ENCODE assay signal across 8 cellular contexts in genomic region chr6:149749082-149749593, GRCh38. TPM values are rescaled to one million over a fixed set of nuclear protein-coding genes. Genes with fewer than 3 reads are reported as not detected.
DNase-seq lines count a peak whose midpoint lies in the region; ATAC-seq, FAIRE-seq and TF ChIP-seq lines count a peak whose summit lies in the region.
"Not testable (repeated sequence)": the region's sequence is repeated elsewhere in the genome, so short reads cannot be mapped to it uniquely, and the experiment has no call there.

No MANE protein-coding gene starts in this region.

- H3K36me3 ChIP-seq in mesenchymal stem cell (ENCODE audit: control insufficient read depth in 1 of 2, insufficient read depth in 2 of 2, low read depth in 1 of 2, low read length in 2 of 2), result not testable (repeated sequence)

- H3K36me3 Mint-ChIP-seq in T-helper 2 cell treated with Interferon-gamma antibody and Interleukin-4, amounts not matched to agents 5 μg/mL and 100 μg/mL, for 36 hours (ENCODE audit: low read depth), result not testable (repeated sequence)
- peaks cover 27% of the 10 kb centered on the region for H3K36me3 Mint-ChIP-seq in brain

- H3K27ac ChIP-seq in A549 (peak overlapping the region; percentile 93 to 97), mesenchymal stem cell (ENCODE audit: low read length, poor library complexity, severe bottlenecking) (peak overlapping the region; percentile 62)

- H3K14ac ChIP-seq in mesenchymal stem cell (ENCODE audit: low read length in 2 of 2), result peak overlapping the region in 1 of 2 experiments; percentile 83

- peaks cover 36% of the 10 kb centered on the region for H3K4me1 Mint-ChIP-seq in T-helper 2 cell treated with Interferon-gamma antibody and Interleukin-4, amounts not matched to agents 5 μg/mL and 100 μg/mL, for 36 hours (ENCODE audit: low read depth)
- peaks cover 61% of the 10 kb centered on the region for H3K4me1 Mint-ChIP-seq in brain

- H3K23ac ChIP-seq in mesenchymal stem cell (ENCODE audit: low read length in 2 of 2), result not testable (repeated sequence)

- peak overlapping the region; percentile 27 for H2BK120ac ChIP-seq in mesenchymal stem cell (ENCODE audit: low read depth, low read length)

- H3K4ac ChIP-seq in mesenchymal stem cell (ENCODE audit: low read depth in 1 of 2, low read length in 2 of 2), result not testable (repeated sequence)

- ATAC-seq in A549 (peak; percentile 3 to 9; a peak in 4 of 6 replicates), GM19035 (IDR thresholded peaks at IDR 0.05; ENCODE audit: unreplicated experiment) (peak; percentile 2), HG03432 (IDR thresholded peaks at IDR 0.05; ENCODE audit: unreplicated experiment) (peak; percentile 5)

- H2BK15ac ChIP-seq in mesenchymal stem cell (ENCODE audit: low read depth, poor library complexity, severe bottlenecking), result not testable (repeated sequence)

- TF ChIP-seq RAD21 in A549 (conservative IDR thresholded peaks at IDR 0.05 in 1 of 2, IDR thresholded peaks at IDR 0.05 in 1 of 2), result not testable (repeated sequence)

- H2BK5ac ChIP-seq in mesenchymal stem cell (ENCODE audit: low read depth, low read length, poor library complexity, severe bottlenecking), result not testable (repeated sequence)

- TF ChIP-seq EP300 in A549 (IDR thresholded peaks at IDR 0.05), result not testable (repeated sequence)

- TF ChIP-seq CTCF in A549 (IDR thresholded peaks at IDR 0.05); brain (conservative IDR thresholded peaks at IDR 0.05); foreskin fibroblast (IDR thresholded peaks at IDR 0.05; ENCODE audit: low read depth, low read length): not testable (repeated sequence)

- H4K91ac ChIP-seq in mesenchymal stem cell (ENCODE audit: low read length), result peak overlapping the region; percentile 18

- H3K4me3 ChIP-seq in A549 (peak overlapping the region; percentile 97), foreskin fibroblast (ENCODE audit: low read depth in 1 of 2, low read length in 2 of 2) (peak overlapping the region; percentile 95 to 98), mesenchymal stem cell (ENCODE audit: insufficient read depth in 1 of 2, low read depth in 1 of 2, low read length in 2 of 2) (peak overlapping the region; percentile 83 to 88), skeletal muscle cell (ENCODE audit: low read depth, low read length) (peak overlapping the region; percentile 100)

- peak overlapping the region; percentile 82 for H3K27ac Mint-ChIP-seq in T-helper 2 cell treated with Interferon-gamma antibody and Interleukin-4, amounts not matched to agents 5 μg/mL and 100 μg/mL, for 36 hours
- H3K27ac Mint-ChIP-seq in brain, result peak overlapping the region; percentile 50 to 96 (median 90)

- H2AFZ ChIP-seq in mesenchymal stem cell (ENCODE audit: low read depth, low read length), result not testable (repeated sequence)

- no CpG with 5 or more reads among the region's 38 CpGs for WGBS in A549 (ENCODE audit: missing lambda C conversion rate)
- 0% methylated on average over 18 of the region's 38 CpGs for WGBS in mesenchymal stem cell

- peak overlapping the region; percentile 92 for H3K9ac ChIP-seq in mesenchymal stem cell (ENCODE audit: low read length)

- H3K27me3 Mint-ChIP-seq in T-helper 2 cell treated with Interferon-gamma antibody and Interleukin-4, amounts not matched to agents 5 μg/mL and 100 μg/mL, for 36 hours (ENCODE audit: low read depth); brain: not testable (repeated sequence)

- not testable (repeated sequence) for H2AK5ac ChIP-seq in mesenchymal stem cell (ENCODE audit: low read length, severe bottlenecking)

- POLR2A ChIA-PET in A549 (lab: Yijun Ruan, JAX), result interaction anchor here (0.6 to 1.3 kb wide), 4 partner anchors 14 to 183 kb away, joined by 3 to 9 read pairs (median 3); partner anchors contain the start of genes GINM1 and LATS1

- H3K79me1 ChIP-seq in mesenchymal stem cell (replicated peaks; ENCODE audit: low read length, poor library complexity, severe bottlenecking), result not testable (repeated sequence)

- not testable (repeated sequence) for TF ChIP-seq POLR2A in A549 (IDR thresholded peaks at IDR 0.05; ENCODE audit: low read length)

- H3K9me3 ChIP-seq in A549; mesenchymal stem cell (ENCODE audit: control insufficient read depth, low read length): not testable (repeated sequence)

- H3K4me3 Mint-ChIP-seq in T-helper 2 cell treated with Interferon-gamma antibody and Interleukin-4, amounts not matched to agents 5 μg/mL and 100 μg/mL, for 36 hours, result peak overlapping the region; percentile 94
- H3K4me3 Mint-ChIP-seq in brain, result peak overlapping the region; percentile 93 to 99 (median 94)

- H3K18ac ChIP-seq in mesenchymal stem cell (ENCODE audit: low read depth in 1 of 2, low read length in 2 of 2), result peak overlapping the region; percentile 70 to 86

- peaks cover 24% of the 10 kb centered on the region for H3K4me1 ChIP-seq in A549
- H3K4me1 ChIP-seq in mesenchymal stem cell (ENCODE audit: control insufficient read depth, insufficient read depth, low read depth, low read length), result not testable (repeated sequence)

- H3K4me2 ChIP-seq in A549 (peak overlapping the region; percentile 59), mesenchymal stem cell (ENCODE audit: low read length, poor library complexity, severe bottlenecking) (peak overlapping the region; percentile 70)

- CTCF ChIA-PET in A549 (lab: Yijun Ruan, JAX), result not testable (repeated sequence)

- not testable (repeated sequence) for H3K9me3 Mint-ChIP-seq in T-helper 2 cell treated with Interferon-gamma antibody and Interleukin-4, amounts not matched to agents 5 μg/mL and 100 μg/mL, for 36 hours; brain

- H3K27me3 ChIP-seq in mesenchymal stem cell (ENCODE audit: control insufficient read depth in 1 of 2, insufficient read depth in 1 of 2, low read length in 2 of 2), result not testable (repeated sequence)

- not testable (repeated sequence) for FAIRE-seq in A549 (lab: Jason Lieb, UNC)

- H2BK12ac ChIP-seq in mesenchymal stem cell (ENCODE audit: low read length in 2 of 2), result not testable (repeated sequence)

- DNase-seq in A549 (ENCODE audit: low read depth in 1 of 2, low spot score in 1 of 2); T-helper 2 cell treated with Interferon-gamma antibody and Interleukin-4, amounts not matched to agents 5 μg/mL and 100 μg/mL, for 36 hours (ENCODE audit: low spot score); foreskin fibroblast; mesenchymal stem cell; skeletal muscle cell (ENCODE audit: low read depth): not testable (repeated sequence)

- peak overlapping the region; percentile 89 for H4K8ac ChIP-seq in mesenchymal stem cell (ENCODE audit: low read length)

TF ChIP-seq in A549, 52 proteins besides CTCF, POLR2A, EP300 and RAD21:
- TF ChIP-seq FOSL2 (IDR thresholded peaks at IDR 0.05), result not testable (repeated sequence)
- TF ChIP-seq FOSL2 (CRISPR knock-in tag; IDR thresholded peaks at IDR 0.05), result peak; percentile 54
TF ChIP-seq in A549: peak in this region for 1; not testable (repeated sequence) for 51.

RNA-seq across cellular contexts. Expression of gene PCMT1, which starts 0.4 kb away (rescaled TPM):
- polyA plus RNA-seq in A549 (2011; rRNA removed), result 89.5 and 99.3 TPM in 2 replicates
- 111 and 136 TPM in 2 replicates for polyA plus RNA-seq in A549 (2012; cell fraction: cytosol; rRNA removed)
- polyA plus RNA-seq in A549 (2012; cell fraction: nucleus; rRNA removed), result 82.7 and 92.9 TPM in 2 replicates
- polyA plus RNA-seq in A549 (2017; fragmentation: RNase III; extraction: RNeasy Plus Mini Kit Qiagen cat#74134 plus additional on column Dnase treatment), result 86.6 to 92.4 TPM (median 91.0 TPM) in 3 replicates
- 21.9 and 27.9 TPM in 2 replicates for polyA minus RNA-seq in A549 (2011; rRNA and poly(A)+ RNA removed)
- 192 TPM for polyA plus RNA-seq in brain (ENCODE audit: insufficient read depth, low read depth, low replicate concordance)
- 67.4 TPM for polyA plus RNA-seq in mesenchymal stem cell (2013, experiment 1 of 2)
- 64.8 TPM for polyA plus RNA-seq in mesenchymal stem cell (2013, experiment 2 of 2)

RNA-seq across cellular contexts. Expression of gene NUP43, which starts 2.8 kb away (rescaled TPM):
- polyA plus RNA-seq in A549 (2011; rRNA removed) (40.3 and 49.5 TPM in 2 replicates), A549 (2017; fragmentation: RNase III; extraction: RNeasy Plus Mini Kit Qiagen cat#74134 plus additional on column Dnase treatment) (19.2 to 21.3 TPM (median 20.0 TPM) in 3 replicates), brain (ENCODE audit: insufficient read depth, low read depth, low replicate concordance) (17.4 TPM)
- polyA plus RNA-seq in A549 (2012; cell fraction: cytosol; rRNA removed), result 8.1 and 9.3 TPM in 2 replicates
- 6.4 and 12.1 TPM in 2 replicates for polyA plus RNA-seq in A549 (2012; cell fraction: nucleus; rRNA removed)
- polyA minus RNA-seq in A549 (2011; rRNA and poly(A)+ RNA removed), result 70.4 and 76.7 TPM in 2 replicates
- polyA plus RNA-seq in mesenchymal stem cell (2013, experiment 1 of 2), result 10.5 TPM
- 10.8 TPM for polyA plus RNA-seq in mesenchymal stem cell (2013, experiment 2 of 2)

RNA-seq across cellular contexts. Expression of gene LATS1, which starts 31.2 kb away (rescaled TPM):
- 18.5 and 19.8 TPM in 2 replicates for polyA plus RNA-seq in A549 (2011; rRNA removed)
- 4.0 and 4.7 TPM in 2 replicates for polyA plus RNA-seq in A549 (2012; cell fraction: cytosol; rRNA removed)
- polyA plus RNA-seq in A549 (2012; cell fraction: nucleus; rRNA removed), result 2.9 and 3.9 TPM in 2 replicates
- polyA plus RNA-seq in A549 (2017; fragmentation: RNase III; extraction: RNeasy Plus Mini Kit Qiagen cat#74134 plus additional on column Dnase treatment), result 6.1 to 6.6 TPM (median 6.2 TPM) in 3 replicates
- polyA minus RNA-seq in A549 (2011; rRNA and poly(A)+ RNA removed), result 27.2 and 28.4 TPM in 2 replicates
- 12.0 TPM for polyA plus RNA-seq in brain (ENCODE audit: insufficient read depth, low read depth, low replicate concordance)
- polyA plus RNA-seq in mesenchymal stem cell (2013, experiment 1 of 2), result 10.2 TPM
- polyA plus RNA-seq in mesenchymal stem cell (2013, experiment 2 of 2), result 10.0 TPM
